18 cellular contexts compared by ENCODE assay signal in the genomic region with DNA sequence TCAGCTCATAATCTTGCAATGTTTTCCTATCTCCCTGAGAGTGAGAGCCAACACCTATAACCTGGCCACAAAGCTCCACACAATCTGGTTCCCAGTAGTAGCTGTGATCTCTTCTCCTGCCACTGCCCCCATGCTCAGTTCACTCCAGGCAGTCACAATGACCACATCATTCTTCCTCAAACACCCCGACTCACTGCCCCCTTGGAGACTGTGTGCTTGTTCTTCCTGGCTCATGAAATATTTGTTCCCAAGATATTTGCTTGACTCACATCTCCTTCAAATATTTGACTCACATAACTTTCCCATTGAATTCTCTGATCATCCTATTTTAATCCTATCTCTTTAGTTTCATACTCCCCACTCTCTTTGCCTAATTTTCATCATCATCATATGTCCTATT.
DNase-seq lines count a peak whose midpoint lies in the region; ATAC-seq and TF ChIP-seq lines count a peak whose summit lies in the region.
"Had no signal": no experiment of that assay in that cellular context is flagged by ENCODE, and none has a peak within 500 bp of the region (broad histone marks: within the 10 kb centered on the region; RNA-seq: fewer than 3 reads in every experiment).

No MANE protein-coding gene starts in this region.

- H2BK5ac ChIP-seq in IMR-90 (ENCODE audit: low read depth, low read length, poor library complexity, severe bottlenecking) = no peak overlapping the region

- H4K8ac ChIP-seq in IMR-90 (ENCODE audit: low read depth in 2 of 2, low read length in 2 of 2) = peak overlapping the region in 1 of 2 experiments; percentile 47; a peak in 1 of 4 replicates

- no peaks in the 10 kb centered on the region for H3K36me3 ChIP-seq in IMR-90 (ENCODE audit: control insufficient read depth, insufficient read depth, low read length)
- H3K36me3 ChIP-seq in A673 (ENCODE audit: insufficient read depth, low read length, poor library complexity, severe bottlenecking) = no peaks in the 10 kb centered on the region
- H3K36me3 ChIP-seq: ascending aorta, heart left ventricle, neutrophil, right lobe of liver had no signal

- ATAC-seq in IMR-90 (ENCODE audit: low read depth) (peak; percentile 63), right cardiac atrium (no peak)
- ATAC-seq: CD8-positive, alpha-beta T cell; heart left ventricle; right lobe of liver had no signal

- TF ChIP-seq RAD21 in IMR-90 (IDR thresholded peaks at IDR 0.05; ENCODE audit: low read length) = no peak

- no peak overlapping the region for H2AK9ac ChIP-seq in IMR-90 (replicated peaks; ENCODE audit: low read depth, low read length, poor library complexity)

- H4K5ac ChIP-seq in IMR-90 (ENCODE audit: low read depth, low read length) = peak overlapping the region; percentile 49; the same call in 1 of the 2 replicates

- POLR2A ChIA-PET in IMR-90 (lab: Charles Lee; ENCODE audit: unreplicated experiment) = no interaction called here
- POLR2A ChIA-PET in A673 (lab: Charles Lee; ENCODE audit: low non-redundant PET) = no interaction called here

- no peak overlapping the region for H3K9ac ChIP-seq in IMR-90 (ENCODE audit: low read depth, low read length)

- peaks cover 6% of the 10 kb centered on the region for H3K4me1 ChIP-seq in IMR-90 (ENCODE audit: control insufficient read depth, insufficient read depth, low read length)
- H3K4me1 ChIP-seq in right cardiac atrium (ENCODE audit: control insufficient read depth, insufficient read depth, low read length) = peaks cover 2% of the 10 kb centered on the region
- H3K4me1 ChIP-seq in A673 (ENCODE audit: insufficient read depth, low read length, poor library complexity, severe bottlenecking) = peaks cover 6% of the 10 kb centered on the region
- H3K4me1 ChIP-seq: ascending aorta, right lobe of liver had no signal

- dilution Hi-C loops in IMR-90 (cut with HindIII; ENCODE audit: low sequenced_read_pairs, unreplicated experiment) = no loop called here

- TF ChIP-seq CTCF in IMR-90 (conservative IDR thresholded peaks at IDR 0.05; ENCODE audit: low read depth, low read length) = no peak
- no peak for TF ChIP-seq CTCF in chondrocyte (IDR thresholded peaks at IDR 0.05)
- TF ChIP-seq CTCF in GM20000 (IDR thresholded peaks at IDR 0.05; ENCODE audit: extremely low read depth, missing control alignments) = no peak
- no peak for TF ChIP-seq CTCF in A673 (conservative IDR thresholded peaks at IDR 0.05; ENCODE audit: low read depth, low read length)

- intact Hi-C loops in IMR-90 (cut with micrococcal nuclease) = no loop called here
- intact Hi-C loops in right cardiac atrium (cut with DNase I) = loop anchor here in 1 of 4 donors (10.0 kb wide), 1 partner anchor 244 kb away; no protein-coding TSS in a partner anchor
- intact Hi-C loops in A673 (cut with micrococcal nuclease; ENCODE audit: unreplicated experiment) = no loop called here

- H3K4ac ChIP-seq in IMR-90 (ENCODE audit: low read depth, low read length) = no peak overlapping the region

- peaks cover 12% of the 10 kb centered on the region for H3K36me3 Mint-ChIP-seq in chondrocyte (ENCODE audit: low read depth)
- H3K36me3 Mint-ChIP-seq: CD8-positive, alpha-beta T cell had no signal

- DNase-seq in ACHN = peak; percentile 40
- DNase-seq in IMR-90 = peak; percentile 45
- DNase-seq in chondrocyte (ENCODE audit: low spot score) = no peak
- DNase-seq in kidney glomerular epithelial cell (lab: John Stamatoyannopoulos, UW) = peak; percentile 63
- no peak for DNase-seq in GM20000 (ENCODE audit: low spot score)
- no peak for DNase-seq in NCI-H1694 (lab: John Stamatoyannopoulos, UW)
- no peak for DNase-seq in right cardiac atrium
- no peak for DNase-seq in A673 (ENCODE audit: low spot score)
- DNase-seq: activated CD4-positive, alpha-beta T cell treated with anti-CD3 and anti-CD28 coated beads, Interleukin-2, amount 10 ng/mL, durations not matched to agents 24 days and 14 days; CD8-positive, alpha-beta T cell; heart left ventricle; KG1; NCI-H2227 treated with DMSO at 0.1 percent for 48 hours; right lobe of liver; stimulated activated CD4-positive, alpha-beta T cell treated with anti-CD3 and anti-CD28 coated beads, Interleukin-2, amount 100 ng/mL, for 24 hours had no signal

- H2BK15ac ChIP-seq in IMR-90 (ENCODE audit: low read depth, low read length) = 0 out of 3 replicates have a peak overlapping the region, but pooled peaks have one; percentile 42

- in situ Hi-C loops in ACHN (cut with HindIII; ENCODE audit: low pct_ligation_motif_present, low pct_unique_long_range_greater_than_20kb, low sequenced_read_pairs) = no loop called here
- in situ Hi-C loops in IMR-90 (cut with MboI; ENCODE audit: low sequenced_read_pairs) = no loop called here

- no peak overlapping the region for H3K4me2 ChIP-seq in IMR-90 (ENCODE audit: low read depth, low read length)

- no peak overlapping the region for H2BK120ac ChIP-seq in IMR-90 (ENCODE audit: low read depth, low read length)

- peak overlapping the region; percentile 36; the same call in 1 of the 2 replicates for H2AK5ac ChIP-seq in IMR-90 (ENCODE audit: low read depth, low read length)

- no peak overlapping the region for H3K56ac ChIP-seq in IMR-90 (ENCODE audit: extremely low read depth, insufficient read depth, low read length)

- WGBS in IMR-90 (ENCODE audit: extremely low coverage in 2 of 2, insufficient read length in 1 of 2), 2 experiments = 0% methylated on average over 1 of the region's 1 CpG; no CpG with 5 or more reads in 1 of the 2 experiments
- 27% methylated on average over 1 of the region's 1 CpG for WGBS in right cardiac atrium

- CTCF ChIA-PET in IMR-90 (lab: Yijun Ruan, JAX) = interaction anchor here (1.5 kb wide), 1 partner anchor 87 kb away, joined by 6 read pairs; no protein-coding TSS in a partner anchor
- CTCF ChIA-PET in A673 (lab: Charles Lee) = no interaction called here

- H3K4me3 ChIP-seq in IMR-90 (ENCODE audit: insufficient read depth, low read depth, low read length) (no peak overlapping the region), right cardiac atrium (ENCODE audit: low read length) (no peak overlapping the region), A673 (ENCODE audit: low read depth, low read length, poor library complexity, severe bottlenecking) (no peak overlapping the region)
- H3K4me3 ChIP-seq: ascending aorta, heart left ventricle, right lobe of liver had no signal

- no peaks in the 10 kb centered on the region for H4K20me1 ChIP-seq in IMR-90 (ENCODE audit: insufficient read depth, low read length)

- H3K9me3 ChIP-seq in IMR-90 (ENCODE audit: control insufficient read depth, insufficient read depth, low read length) = no peaks in the 10 kb centered on the region
- H3K9me3 ChIP-seq in right cardiac atrium (ENCODE audit: control insufficient read depth, low read length) = no peaks in the 10 kb centered on the region
- H3K9me3 ChIP-seq in A673 (ENCODE audit: low read depth, low read length, poor library complexity, severe bottlenecking) = no peaks in the 10 kb centered on the region
- H3K9me3 ChIP-seq: neutrophil, right lobe of liver had no signal

- peaks cover 16% of the 10 kb centered on the region for H3K4me1 Mint-ChIP-seq in chondrocyte (ENCODE audit: low read depth)

- H2BK20ac ChIP-seq in IMR-90 (ENCODE audit: low read depth, low read length) = no peak overlapping the region

- peaks cover 47% of the 10 kb centered on the region for H3K27me3 Mint-ChIP-seq in chondrocyte (ENCODE audit: low read depth)

- no peak overlapping the region for H3K23ac ChIP-seq in IMR-90 (ENCODE audit: low read depth, low read length)

- no peak overlapping the region for H3K14ac ChIP-seq in IMR-90 (replicated peaks; ENCODE audit: low read depth, low read length)

- H3K27ac ChIP-seq in IMR-90 (ENCODE audit: insufficient read depth, low read length) (no peak overlapping the region; the same call in 1 of the 2 replicates), right cardiac atrium (ENCODE audit: low read length) (no peak overlapping the region), A673 (ENCODE audit: low read depth, low read length, poor library complexity, severe bottlenecking) (no peak overlapping the region)
- H3K27ac ChIP-seq: ascending aorta, heart left ventricle, neutrophil, right lobe of liver had no signal

- H3K9me1 ChIP-seq in IMR-90 (ENCODE audit: insufficient read depth, low read length) = no peaks in the 10 kb centered on the region

- H3K9me3 Mint-ChIP-seq in chondrocyte (ENCODE audit: low read depth) = peaks cover 22% of the 10 kb centered on the region
- H3K9me3 Mint-ChIP-seq: activated CD4-positive, alpha-beta T cell treated with anti-CD3 and anti-CD28 coated beads, Interleukin-2, amount 10 ng/mL, durations not matched to agents 24 days and 14 days; CD8-positive, alpha-beta T cell; dendritic cell treated with granulocyte-macrophage colony-stimulating factor and Interleukin-4, amounts not matched to agents 40 ng/mL and 50 ng/mL, for 4 days had no signal

- BruUV-seq in IMR-90 (replicated peaks; lab: Mats Ljungman, UMichigan) (no TSS peak), A673 (replicated peaks; lab: Mats Ljungman, UMichigan) (no TSS peak)

- TF ChIP-seq POLR2A in IMR-90 (IDR thresholded peaks at IDR 0.05; ENCODE audit: low read depth, low read length) = no peak

- no peaks in the 10 kb centered on the region for H3K79me1 ChIP-seq in IMR-90 (ENCODE audit: low read depth in 1 of 2, low read length in 2 of 2)

- no peak overlapping the region for H3K4me3 Mint-ChIP-seq in chondrocyte (ENCODE audit: unreplicated experiment)
- H3K4me3 Mint-ChIP-seq: activated CD4-positive, alpha-beta T cell treated with anti-CD3 and anti-CD28 coated beads, Interleukin-2, amount 10 ng/mL, durations not matched to agents 24 days and 14 days; CD8-positive, alpha-beta T cell; dendritic cell treated with granulocyte-macrophage colony-stimulating factor and Interleukin-4, amounts not matched to agents 40 ng/mL and 50 ng/mL, for 4 days had no signal

- peak overlapping the region; percentile 57 for H3K27ac Mint-ChIP-seq in chondrocyte (ENCODE audit: unreplicated experiment)
- H3K27ac Mint-ChIP-seq: activated CD4-positive, alpha-beta T cell treated with anti-CD3 and anti-CD28 coated beads, Interleukin-2, amount 10 ng/mL, durations not matched to agents 24 days and 14 days; CD8-positive, alpha-beta T cell; dendritic cell treated with granulocyte-macrophage colony-stimulating factor and Interleukin-4, amounts not matched to agents 40 ng/mL and 50 ng/mL, for 4 days had no signal

- 0 out of 2 replicates have a peak overlapping the region, but pooled peaks have one; percentile 16 for H4K91ac ChIP-seq in IMR-90 (ENCODE audit: insufficient read depth, low read depth, low read length)

- H2AFZ ChIP-seq in IMR-90 (replicated peaks; ENCODE audit: low read length, poor library complexity) = no peak overlapping the region

- H3K18ac ChIP-seq in IMR-90 (ENCODE audit: low read depth, low read length) = peak overlapping the region; percentile 83; the same call in 1 of the 2 replicates

- H3K27me3 ChIP-seq in IMR-90 (ENCODE audit: control insufficient read depth, insufficient read depth, low read length) = peaks cover 9% of the 10 kb centered on the region
- H3K27me3 ChIP-seq in right cardiac atrium (ENCODE audit: control insufficient read depth, insufficient read depth) = no peaks in the 10 kb centered on the region
- H3K27me3 ChIP-seq in A673 (replicated peaks; ENCODE audit: insufficient read depth, low read depth, low read length, poor library complexity) = no peaks in the 10 kb centered on the region
- H3K27me3 ChIP-seq: ascending aorta, heart left ventricle, neutrophil, right lobe of liver had no signal

TF ChIP-seq in IMR-90, 13 proteins besides CTCF, POLR2A, EP300 and RAD21 (continues in another document):
- TF ChIP-seq MAZ (IDR thresholded peaks at IDR 0.05; ENCODE audit: borderline replicate concordance, low read depth, low read length) = no peak

Comparison
In these comparisons a context has a peak if more than half of its experiments do, and no peak if none do; other contexts are left out.
1. DNase-seq: peak in ACHN (single experiment), IMR-90 (single experiment) and kidney glomerular epithelial cell (single experiment); none in chondrocyte (single experiment), GM20000 (single experiment), NCI-H1694 (single experiment), right cardiac atrium (0 of 3) and A673 (single experiment).